ENCODE assay signal across 29 cellular contexts in genomic region chr2:24838541-24838940, GRCh38.
"Had no signal": no experiment of that assay in that cellular context is flagged by ENCODE, and none has a peak within 500 bp of the region (broad histone marks: within the 10 kb centered on the region; RNA-seq: fewer than 3 reads in every experiment).

No MANE protein-coding gene starts in this region.

- H3K27me3 ChIP-seq: neural progenitor cell, neutrophil, ovary, right lobe of liver, sigmoid colon, stomach, thyroid gland, tibial nerve, upper lobe of left lung, vagina had no signal

- H3K27ac Mint-ChIP-seq: naive thymus-derived CD4-positive, alpha-beta T cell; natural killer cell; nephron; progenitor cell of endocrine pancreas; stimulated activated memory B cell treated with anti-CD40 and anti-IgM and Interleukin-4, amounts not matched to agents 10 μg/mL and 1 μg/mL and 100 μg/mL, for 72 hours; stimulated activated naive CD8-positive, alpha-beta T cell treated with anti-CD3 and anti-CD28 coated beads, Interleukin-15, Interleukin-2, amounts not matched to agents 100 ng/mL and 50 ng/mL, for 24 hours had no signal

- H3K36me3 ChIP-seq: neural progenitor cell, ovary, right lobe of liver, thyroid gland had no signal

- H3K4me1 ChIP-seq: parathyroid adenoma, psoas muscle, right lobe of liver, sigmoid colon, stomach, thyroid gland, upper lobe of left lung, vagina had no signal

- H2AFZ ChIP-seq: neural progenitor cell, parathyroid adenoma had no signal

- DNase-seq: naive thymus-derived CD4-positive, alpha-beta T cell; natural killer cell; nucleus accumbens; right cardiac atrium; right lobe of liver; sigmoid colon; small intestine; stimulated activated CD4-positive, alpha-beta T cell treated with anti-CD3 and anti-CD28 coated beads, Interleukin-12 subunit alpha, Interleukin-12 subunit beta, amount 100 ng/mL, for 4 hours; stimulated activated CD4-positive, alpha-beta T cell treated with anti-CD3 and anti-CD28 coated beads, Interleukin-1b, Interleukin-23, amount 100 ng/mL, for 48 hours; stimulated activated CD4-positive, alpha-beta T cell treated with anti-CD3 and anti-CD28 coated beads, Interleukin-4, amount 100 ng/mL, for 1 hour; stimulated activated CD4-positive, alpha-beta T cell treated with anti-CD3 and anti-CD28 coated beads, Interleukin-4, amount 100 ng/mL, for 4 hours; stimulated activated CD8-positive, alpha-beta memory T cell treated with anti-CD3 and anti-CD28 coated beads, Interleukin-4, amount 100 ng/mL, for 48 hours; stimulated activated naive CD4-positive, alpha-beta T cell; stomach; thyroid gland; trophoblast cell; upper lobe of left lung had no signal

- H3K79me2 ChIP-seq: parathyroid adenoma had no signal

- H3K36me3 Mint-ChIP-seq: natural killer cell had no signal

- H3K27me3 Mint-ChIP-seq: naive thymus-derived CD4-positive, alpha-beta T cell; progenitor cell of endocrine pancreas; stimulated activated memory B cell treated with anti-CD40 and anti-IgM and Interleukin-4, amounts not matched to agents 10 μg/mL and 1 μg/mL and 100 μg/mL, for 72 hours; stimulated activated naive CD8-positive, alpha-beta T cell treated with anti-CD3 and anti-CD28 coated beads, Interleukin-15, Interleukin-2, amounts not matched to agents 100 ng/mL and 50 ng/mL, for 24 hours had no signal

- H3K4me1 Mint-ChIP-seq: natural killer cell; stimulated activated memory B cell treated with anti-CD40 and anti-IgM and Interleukin-4, amounts not matched to agents 10 μg/mL and 1 μg/mL and 100 μg/mL, for 72 hours had no signal

- H3K4me3 ChIP-seq: neural progenitor cell, ovary, psoas muscle, right lobe of liver, sigmoid colon, stomach, thoracic aorta, thyroid gland, tibial nerve, upper lobe of left lung, vagina had no signal

- H3K4me2 ChIP-seq: neural progenitor cell had no signal

- H3K9me3 Mint-ChIP-seq: naive thymus-derived CD4-positive, alpha-beta T cell; natural killer cell; nephron; neural progenitor cell; stimulated activated memory B cell treated with anti-CD40 and anti-IgM and Interleukin-4, amounts not matched to agents 10 μg/mL and 1 μg/mL and 100 μg/mL, for 72 hours; stimulated activated naive CD8-positive, alpha-beta T cell treated with anti-CD3 and anti-CD28 coated beads, Interleukin-15, Interleukin-2, amounts not matched to agents 100 ng/mL and 50 ng/mL, for 24 hours had no signal

- H3K4me3 Mint-ChIP-seq: natural killer cell; nephron; neural progenitor cell; stimulated activated memory B cell treated with anti-CD40 and anti-IgM and Interleukin-4, amounts not matched to agents 10 μg/mL and 1 μg/mL and 100 μg/mL, for 72 hours; stimulated activated naive CD8-positive, alpha-beta T cell treated with anti-CD3 and anti-CD28 coated beads, Interleukin-15, Interleukin-2, amounts not matched to agents 100 ng/mL and 50 ng/mL, for 24 hours had no signal

- H3K9me3 ChIP-seq: neutrophil, ovary, psoas muscle, right lobe of liver, sigmoid colon, stomach, thoracic aorta, thyroid gland, tibial nerve, upper lobe of left lung, vagina had no signal

- H3K27ac ChIP-seq: neural progenitor cell, neutrophil, ovary, parathyroid adenoma, psoas muscle, right lobe of liver, sigmoid colon, stomach, thoracic aorta, thyroid gland, tibial nerve, upper lobe of left lung, vagina had no signal
